Comparison of ENCODE assay signal across 11 cellular contexts in genomic region chr18:49149011-49149410, GRCh38.
"Had no signal": no experiment of that assay in that cellular context is flagged by ENCODE, and none has a peak within 500 bp of the region (broad histone marks: within the 10 kb centered on the region; RNA-seq: fewer than 3 reads in every experiment).

No MANE protein-coding gene starts in this region.

- H3K9ac ChIP-seq: GM23248, KMS-11 had no signal

- ATAC-seq: HCT116, HepG2 had no signal

- H3K27ac ChIP-seq: GM23248, HL-60, KMS-11 had no signal

- H3K4me3 ChIP-seq: GM23248, HAP-1 had no signal

- H3K9me3 ChIP-seq: HAP-1 had no signal

- H2AFZ ChIP-seq: GM23248 had no signal

- H3K4me2 ChIP-seq: KMS-11 had no signal

- H3K36me3 ChIP-seq: HAP-1 had no signal

- DNase-seq: GM23248, GOT3, H7, HFFc6, KBM-7 had no signal

- H3K27me3 Mint-ChIP-seq: IgD-negative memory B cell had no signal

- H3K27ac Mint-ChIP-seq: HFFc6 had no signal

- H3K4me3 Mint-ChIP-seq: HFFc6, IgD-negative memory B cell had no signal
